11 cellular contexts compared by ENCODE assay signal in genomic region chr11:47466201-47466600, GRCh38. TPM values are rescaled to one million over a fixed set of nuclear protein-coding genes. Genes with fewer than 3 reads are reported as not detected.
DNase-seq lines count a peak whose midpoint lies in the region; ATAC-seq and TF ChIP-seq lines count a peak whose summit lies in the region.
"Had no signal": no experiment of that assay in that cellular context is flagged by ENCODE, and none has a peak within 500 bp of the region (broad histone marks: within the 10 kb centered on the region; RNA-seq: fewer than 3 reads in every experiment).

No MANE protein-coding gene starts in this region.

- H3K4me3 ChIP-seq in HUES48 (ENCODE audit: low read depth, low read length) (no peak overlapping the region), adrenal gland (no peak overlapping the region), gastroesophageal sphincter (no peak overlapping the region), spleen (no peak overlapping the region)
- H3K4me3 ChIP-seq: prostate gland had no signal

- DNase-seq in adrenal gland (peak in 1 of 7 donors; percentile 36), spleen (no peak), C1 segment of cervical spinal cord (lab: John Stamatoyannopoulos, UW) (no peak), CD1c-positive myeloid dendritic cell (ENCODE audit: extremely low spot score) (no peak), NCI-H446 (lab: John Stamatoyannopoulos, UW) (no peak)
- no peak for DNase-seq in stimulated activated CD8-positive, alpha-beta memory T cell treated with anti-CD3 and anti-CD28 coated beads, Interleukin-4, amount 100 ng/mL, for 48 hours
- DNase-seq: DMS53 had no signal

- no peak overlapping the region for H3K9ac ChIP-seq in HUES48 (ENCODE audit: low read depth, low read length)

- no peaks in the 10 kb centered on the region for H3K27me3 ChIP-seq in HUES48 (ENCODE audit: control insufficient read depth, insufficient read depth, low read length)
- H3K27me3 ChIP-seq in adrenal gland: no peaks in the 10 kb centered on the region
- H3K27me3 ChIP-seq in gastroesophageal sphincter: no peaks in the 10 kb centered on the region
- H3K27me3 ChIP-seq in spleen (replicated peaks in 1 of 7): no peaks in the 10 kb centered on the region

- H3K27ac ChIP-seq in HUES48 (ENCODE audit: low read depth, low read length) (peak overlapping the region; percentile 39), adrenal gland (peak overlapping the region; percentile 15 to 87 (median 41)), gastroesophageal sphincter (peak overlapping the region in 3 of 4 donors; percentile 71 to 83 (median 80)), spleen (peak overlapping the region in 6 of 8 donors; percentile 45 to 74 (median 62))

- no peak for TF ChIP-seq EP300 in gastroesophageal sphincter (IDR thresholded peaks at IDR 0.05)

- TF ChIP-seq CTCF in adrenal gland (IDR thresholded peaks at IDR 0.05) (no peak), gastroesophageal sphincter (IDR thresholded peaks at IDR 0.05) (no peak), spleen (IDR thresholded peaks at IDR 0.05 in 8 of 11, conservative IDR thresholded peaks at IDR 0.05 in 3 of 11) (no peak)

- H3K4me1 ChIP-seq in HUES48 (ENCODE audit: control insufficient read depth, insufficient read depth, low read length) (peaks cover 47% of the 10 kb centered on the region), adrenal gland (replicated peaks in 1 of 2) (peaks cover 17 to 28% of the 10 kb centered on the region in 2 donors), gastroesophageal sphincter (peaks cover 8 to 69% (median 31%) of the 10 kb centered on the region in 3 donors), spleen (peaks cover 0 to 27% (median 16%) of the 10 kb centered on the region in 6 donors)

- H3K9me3 ChIP-seq in HUES48 (ENCODE audit: control insufficient read depth, insufficient read depth, low read length): no peaks in the 10 kb centered on the region
- H3K9me3 ChIP-seq in adrenal gland (replicated peaks in 1 of 3): no peaks in the 10 kb centered on the region
- H3K9me3 ChIP-seq in gastroesophageal sphincter: no peaks in the 10 kb centered on the region
- no peaks in the 10 kb centered on the region for H3K9me3 ChIP-seq in spleen
- H3K9me3 ChIP-seq: prostate gland had no signal

- intact Hi-C loops in adrenal gland (cut with DNase I): loop anchor here in 1 of 2 donors (5.0 kb wide), 1 partner anchor 86 kb away; the partner anchor contains the start of gene CELF1
- intact Hi-C loops in spleen (cut with DNase I; ENCODE audit: low total_unique reads): no loop called here

- TF ChIP-seq POLR2A in adrenal gland (IDR thresholded peaks at IDR 0.05) (no peak), gastroesophageal sphincter (IDR thresholded peaks at IDR 0.05) (no peak), spleen (IDR thresholded peaks at IDR 0.05) (no peak)

- 17 to 25% (median 21%) methylated on average over 5 of the region's 5 CpGs for WGBS in adrenal gland, 4 donors
- 24 to 29% methylated on average over 5 of the region's 5 CpGs for WGBS in gastroesophageal sphincter (ENCODE audit: low coverage in 1 of 2), 2 donors
- 52 to 67% (median 64%) methylated on average over 5 of the region's 5 CpGs for WGBS in spleen, 5 donors

- ATAC-seq in gastroesophageal sphincter: no peak

- H3K36me3 ChIP-seq in HUES48 (ENCODE audit: control insufficient read depth, insufficient read depth, low read length) (peaks cover 42% of the 10 kb centered on the region), adrenal gland (replicated peaks in 1 of 2) (peaks cover 0 to 22% of the 10 kb centered on the region in 2 donors), gastroesophageal sphincter (peaks cover 2 to 46% of the 10 kb centered on the region in 2 donors), spleen (peaks cover 0 to 99% (median 42%) of the 10 kb centered on the region in 6 donors)
- H3K36me3 ChIP-seq: prostate gland had no signal

RNA-seq across cellular contexts. Expression of gene RAPSN, which starts 17.3 kb away (rescaled TPM):
- total RNA-seq in adrenal gland: 1 to 10 TPM in 7 of 8 donors, under 1 TPM in 1; 0.18 to 5.1 (median 2.1) TPM
- polyA plus RNA-seq in adrenal gland: 1 to 10 TPM in 2 of 3 donors, under 1 TPM in 1; 0.33 to 4.7 (median 3.9) TPM
- total RNA-seq in gastroesophageal sphincter: under 1 TPM in 2 of 4 donors, not detected in 2; 0.23 to 0.27 TPM
- total RNA-seq in spleen: 1 to 10 TPM in 3 of 7 donors, under 1 TPM in 2, not detected in 2; 0.42 to 1.6 (median 1.2) TPM
- polyA plus RNA-seq in spleen: 1 to 10 TPM in 1 of 3 donors, under 1 TPM in 2; 0.53 to 1.5 (median 0.74) TPM
- total RNA-seq: epithelial cell of proximal tubule had no signal

RNA-seq across cellular contexts. Expression of gene PSMC3, which starts 40.0 kb away (rescaled TPM):
- total RNA-seq in adrenal gland: 100 to 1,000 TPM in 5 of 8 donors, 10 to 100 TPM in 3; 85.4 to 164 (median 123) TPM
- 100 to 1,000 TPM; 110 to 291 (median 137) TPM for polyA plus RNA-seq in adrenal gland
- total RNA-seq in gastroesophageal sphincter: 100 to 1,000 TPM; 169 to 194 (median 179) TPM
- total RNA-seq in spleen: 10 to 100 TPM; 59.7 to 80.8 (median 66.4) TPM
- polyA plus RNA-seq in spleen: 100 to 1,000 TPM in 1 of 3 donors, 10 to 100 TPM in 2; 64.3 to 105 (median 90.0) TPM

RNA-seq across cellular contexts. Expression of gene SLC39A13, which starts 57.8 kb away (rescaled TPM):
- total RNA-seq in adrenal gland (10 to 100 TPM; 35.8 to 92.9 (median 58.6) TPM), gastroesophageal sphincter (100 to 1,000 TPM in 1 of 4 donors, 10 to 100 TPM in 3; 68.8 to 218 (median 78.9) TPM), spleen (10 to 100 TPM; 26.3 to 48.4 (median 43.2) TPM)
- polyA plus RNA-seq in adrenal gland (10 to 100 TPM in 2 of 3 donors, 1 to 10 TPM in 1; 8.2 to 80.5 (median 64.5) TPM), spleen (10 to 100 TPM; 21.7 to 40.2 (median 26.0) TPM)
